Comparison of ENCODE assay signal across 9 cellular contexts in the genomic region with DNA sequence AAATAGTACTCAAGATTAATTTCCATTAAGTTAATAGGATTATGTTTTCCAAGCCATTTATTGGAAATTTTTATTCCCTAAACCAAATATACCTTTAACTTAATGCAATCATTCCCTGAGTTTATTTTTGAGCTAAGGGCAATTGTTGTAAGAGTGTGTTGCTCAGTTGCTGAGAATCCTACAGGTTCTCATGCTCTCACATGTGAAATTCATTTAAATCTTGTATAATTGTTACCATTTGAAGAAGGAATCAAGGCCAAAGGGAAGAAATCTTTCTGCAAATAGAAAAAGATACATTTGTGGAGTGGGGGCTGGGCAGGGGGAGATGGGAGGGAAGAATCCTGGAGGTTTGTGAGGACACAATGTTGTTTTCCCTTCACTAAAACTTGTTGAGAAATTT.
"Had no signal": no experiment of that assay in that cellular context is flagged by ENCODE, and none has a peak within 500 bp of the region (broad histone marks: within the 10 kb centered on the region; RNA-seq: fewer than 3 reads in every experiment).

No MANE protein-coding gene starts in this region.

- H3K4me3 ChIP-seq: GM23248, HAP-1, K562 had no signal

- H3K9me3 ChIP-seq: HAP-1 had no signal

- H3K9ac ChIP-seq: GM23248 had no signal

- H2AFZ ChIP-seq: GM23248 had no signal

- H3K27ac ChIP-seq: GM23248 had no signal

- ATAC-seq: HCT116, K562 had no signal

- DNase-seq: GM23248, GOT3, H7, HFFc6, IMR-90, KG1 had no signal
